In genomic region chr7:123534383-123535260, GRCh38 we compare ENCODE assay signal across 8 cellular contexts. TPM values are rescaled to one million over a fixed set of nuclear protein-coding genes. Genes with fewer than 3 reads are reported as not detected.
DNase-seq lines count a peak whose midpoint lies in the region; ATAC-seq and TF ChIP-seq lines count a peak whose summit lies in the region.

Gene IQUB (minus strand): TSS chr7:123534595. CDS start chr7:123512340, 22,255 bp downstream.

- peak within 1 kb of the TSS; percentile 76 to 89 for H3K27ac ChIP-seq in liver (ENCODE audit: low read depth in 1 of 2, low read length in 2 of 2)

- ATAC-seq in GM19372 (IDR thresholded peaks at IDR 0.05; ENCODE audit: low read depth, unreplicated experiment) (peak; percentile 66), HG03521 (IDR thresholded peaks at IDR 0.05; ENCODE audit: unreplicated experiment) (peak; percentile 79)

- no peaks in the 10 kb centered on the region for H3K27me3 ChIP-seq in liver (ENCODE audit: control insufficient read depth in 4 of 4, insufficient read depth in 4 of 4, low read length in 3 of 4)

- H3K4me3 ChIP-seq in liver (ENCODE audit: low read depth in 1 of 3, low read length in 3 of 3), result peak within 1 kb of the TSS; percentile 66 to 86 (median 68)

- no peak for TF ChIP-seq RAD21 in liver (IDR thresholded peaks at IDR 0.05)

- TF ChIP-seq CTCF in liver (IDR thresholded peaks at IDR 0.05; ENCODE audit: low read depth, low read length, missing input control), result no peak

- under 1% methylated on average over 54 of the region's 54 CpGs for WGBS in liver

- H3K36me3 ChIP-seq in liver (ENCODE audit: control insufficient read depth in 4 of 4, insufficient read depth in 3 of 4, low read depth in 1 of 4, low read length in 3 of 4), result no peaks in the 10 kb centered on the region

- H3K4me1 ChIP-seq in liver (ENCODE audit: control insufficient read depth in 4 of 4, insufficient read depth in 4 of 4, low read length in 3 of 4), result peaks cover 2 to 10% (median 6%) of the 10 kb centered on the region in 4 donors

- H3K9ac ChIP-seq in liver (ENCODE audit: low read depth in 1 of 2, low read length in 2 of 2), result peak within 1 kb of the TSS in 1 of 2 donors; percentile 53

- DNase-seq in C1 segment of cervical spinal cord (lab: John Stamatoyannopoulos, UW) (peak; percentile 74 to 99 (median 97)), NCI-H748 (lab: John Stamatoyannopoulos, UW; ENCODE audit: unreplicated experiment) (peak; percentile 98), dermis blood vessel endothelial cell (peak; percentile 98)
- peak; percentile 97 for DNase-seq in activated CD4-positive, alpha-beta T cell treated with anti-CD3 and anti-CD28 coated beads, Interleukin-2, amount 50 U/mL, for 4 hours
- DNase-seq in stimulated activated CD4-positive, alpha-beta T cell treated with anti-CD3 and anti-CD28 coated beads, Interleukin-4, amount 100 ng/mL, for 1 hour, result peak; percentile 97

- H3K9me3 ChIP-seq in liver (ENCODE audit: control insufficient read depth in 4 of 4, low read length in 3 of 4), result no peaks in the 10 kb centered on the region

TF ChIP-seq in liver, 16 proteins besides CTCF, POLR2A, EP300 and RAD21:
- no peak for TF ChIP-seq FOXA1 (IDR thresholded peaks at IDR 0.05)
- no peak for TF ChIP-seq ATF3 (IDR thresholded peaks at IDR 0.05)
- no peak for TF ChIP-seq JUND (IDR thresholded peaks at IDR 0.05)
- TF ChIP-seq FOXA2 (IDR thresholded peaks at IDR 0.05), result no peak
- no peak for TF ChIP-seq MAX (IDR thresholded peaks at IDR 0.05)
- TF ChIP-seq YY1 (IDR thresholded peaks at IDR 0.05), result peak; percentile 66
- TF ChIP-seq HNF4A (conservative IDR thresholded peaks at IDR 0.05), result no peak
- TF ChIP-seq SP1 (IDR thresholded peaks at IDR 0.05), result peak; percentile 52
- no peak for TF ChIP-seq TAF1 (conservative IDR thresholded peaks at IDR 0.05)
- TF ChIP-seq GABPA (IDR thresholded peaks at IDR 0.05 in 1 of 2, conservative IDR thresholded peaks at IDR 0.05 in 1 of 2), result peak in 1 of 2 donors; percentile 52

RNA-seq across cellular contexts. Expression of gene IQUB, which starts in this region (rescaled TPM):
- 0.05 and 0.34 TPM in 2 replicates for total RNA-seq in dermis blood vessel endothelial cell
- total RNA-seq in liver, result under 1 TPM; 0.05 to 0.25 TPM
- under 1 TPM; 0.03 to 0.13 TPM for polyA plus RNA-seq in liver

Comparison
In these comparisons a context has a peak if more than half of its experiments do, and no peak if none do; other contexts are left out.
1. Peak in every context shown above with its lines: DNase-seq, ATAC-seq, H3K4me3 ChIP-seq and H3K27ac ChIP-seq.
2. Peak in DNase-seq in dermis blood vessel endothelial cell; RNA of the gene not detected or under 1 TPM.